14 cellular contexts compared by ENCODE assay signal in the genomic region with DNA sequence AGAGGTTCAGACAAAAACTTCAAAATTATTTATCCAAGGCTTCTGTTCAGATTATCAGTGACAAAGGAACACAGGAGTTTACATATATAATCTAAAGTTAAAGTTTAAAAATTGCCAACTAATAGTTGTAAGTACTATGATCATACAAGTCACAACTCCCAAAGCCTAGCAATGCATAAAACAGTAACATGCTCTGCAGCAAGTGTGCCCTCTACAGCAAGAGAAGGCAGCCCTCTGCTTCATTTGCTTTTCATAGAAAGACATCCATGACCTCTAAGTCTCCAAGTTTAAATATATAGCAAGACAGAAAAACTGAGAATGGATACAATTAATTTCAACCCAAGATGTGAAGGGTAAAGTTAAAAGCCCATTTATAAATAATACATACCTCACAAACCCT.
"Had no signal": no experiment of that assay in that cellular context is flagged by ENCODE, and none has a peak within 500 bp of the region (broad histone marks: within the 10 kb centered on the region; RNA-seq: fewer than 3 reads in every experiment).

No MANE protein-coding gene starts in this region.

- DNase-seq: activated CD4-positive, alpha-beta memory T cell treated with anti-CD3 and anti-CD28 coated beads for 36 hours; activated CD8-positive, alpha-beta memory T cell treated with anti-CD3 and anti-CD28 coated beads, Interleukin-2, amount 10 ng/mL, durations not matched to agents 7 days and 5 days; activated T-cell treated with anti-CD3 and anti-CD28 coated beads, Interleukin-2, amount 50 U/mL, for 48 hours; cerebellar nuclear complex; effector memory CD4-positive, alpha-beta T cell; foreskin keratinocyte; glutamatergic neuron; hypothalamus; mesendoderm; stimulated activated CD4-positive, alpha-beta T cell treated with anti-CD3 and anti-CD28 coated beads, Interleukin-2, amount 100 ng/mL, for 48 hours; stimulated activated naive B cell treated with anti-CD40 and anti-IgM and Interleukin-4, amounts not matched to agents 10 μg/mL and 1 μg/mL and 100 μg/mL, for 72 hours had no signal

- ATAC-seq: activated CD8-positive, alpha-beta memory T cell treated with anti-CD3 and anti-CD28 coated beads, Interleukin-2, amount 10 ng/mL, durations not matched to agents 7 days and 5 days; foreskin keratinocyte; stimulated activated naive B cell treated with anti-CD40 and anti-IgM and Interleukin-4, amounts not matched to agents 10 μg/mL and 1 μg/mL and 100 μg/mL, for 72 hours had no signal

- H3K27ac Mint-ChIP-seq: activated CD4-positive, alpha-beta memory T cell treated with anti-CD3 and anti-CD28 coated beads for 36 hours; activated CD8-positive, alpha-beta memory T cell treated with anti-CD3 and anti-CD28 coated beads, Interleukin-2, amount 10 ng/mL, durations not matched to agents 7 days and 5 days; dendritic cell treated with granulocyte-macrophage colony-stimulating factor and Interleukin-4, amounts not matched to agents 40 ng/mL and 50 ng/mL, for 4 days; stimulated activated naive B cell treated with anti-CD40 and anti-IgM and Interleukin-4, amounts not matched to agents 10 μg/mL and 1 μg/mL and 100 μg/mL, for 72 hours; T-helper 2 cell treated with Interferon-gamma antibody and Interleukin-4, amounts not matched to agents 5 μg/mL and 100 μg/mL, for 36 hours had no signal

- H3K36me3 Mint-ChIP-seq: activated CD4-positive, alpha-beta memory T cell treated with anti-CD3 and anti-CD28 coated beads for 36 hours had no signal

- H3K4me3 Mint-ChIP-seq: activated CD4-positive, alpha-beta memory T cell treated with anti-CD3 and anti-CD28 coated beads for 36 hours; activated CD8-positive, alpha-beta memory T cell treated with anti-CD3 and anti-CD28 coated beads, Interleukin-2, amount 10 ng/mL, durations not matched to agents 7 days and 5 days; dendritic cell treated with granulocyte-macrophage colony-stimulating factor and Interleukin-4, amounts not matched to agents 40 ng/mL and 50 ng/mL, for 4 days; neural crest cell; stimulated activated naive B cell treated with anti-CD40 and anti-IgM and Interleukin-4, amounts not matched to agents 10 μg/mL and 1 μg/mL and 100 μg/mL, for 72 hours; T-helper 2 cell treated with Interferon-gamma antibody and Interleukin-4, amounts not matched to agents 5 μg/mL and 100 μg/mL, for 36 hours had no signal

- H3K27me3 Mint-ChIP-seq: activated CD4-positive, alpha-beta memory T cell treated with anti-CD3 and anti-CD28 coated beads for 36 hours; activated CD8-positive, alpha-beta memory T cell treated with anti-CD3 and anti-CD28 coated beads, Interleukin-2, amount 10 ng/mL, durations not matched to agents 7 days and 5 days; dendritic cell treated with granulocyte-macrophage colony-stimulating factor and Interleukin-4, amounts not matched to agents 40 ng/mL and 50 ng/mL, for 4 days; stimulated activated naive B cell treated with anti-CD40 and anti-IgM and Interleukin-4, amounts not matched to agents 10 μg/mL and 1 μg/mL and 100 μg/mL, for 72 hours had no signal

- H3K9me3 Mint-ChIP-seq: activated CD4-positive, alpha-beta memory T cell treated with anti-CD3 and anti-CD28 coated beads for 36 hours; dendritic cell treated with granulocyte-macrophage colony-stimulating factor and Interleukin-4, amounts not matched to agents 40 ng/mL and 50 ng/mL, for 4 days; neural crest cell; T-helper 2 cell treated with Interferon-gamma antibody and Interleukin-4, amounts not matched to agents 5 μg/mL and 100 μg/mL, for 36 hours had no signal
